20 cellular contexts compared by ENCODE assay signal in genomic region chr22:44914026-44914721, GRCh38.
"Had no signal": no experiment of that assay in that cellular context is flagged by ENCODE, and none has a peak within 500 bp of the region (broad histone marks: within the 10 kb centered on the region; RNA-seq: fewer than 3 reads in every experiment).

No MANE protein-coding gene starts in this region.

- H3K4me1 ChIP-seq: colonic mucosa, gastroesophageal sphincter, tibial nerve, uterus had no signal

- DNase-seq: activated CD4-positive, alpha-beta T cell treated with anti-CD3 and anti-CD28 coated beads, Interleukin-2, amount 10 ng/mL, durations not matched to agents 7 days and 5 days; activated CD8-positive, alpha-beta T cell treated with anti-CD3 and anti-CD28 coated beads, Interleukin-2, amount 10 ng/mL, durations not matched to agents 7 days and 5 days; colonic mucosa; hypothalamus; left cardiac atrium; mesenchymal stem cell; nephron progenitor cell; nucleus accumbens; stimulated activated CD4-positive, alpha-beta T cell treated with anti-CD3 and anti-CD28 coated beads, Interleukin-4, amount 100 ng/mL, for 24 hours; T-helper 2 cell; uterus had no signal

- H3K9me3 ChIP-seq: colonic mucosa had no signal

- H3K4me1 Mint-ChIP-seq: activated CD4-positive, alpha-beta T cell treated with anti-CD3 and anti-CD28 coated beads, Interleukin-2, amount 10 ng/mL, durations not matched to agents 7 days and 5 days; central memory CD8-positive, alpha-beta T cell; nephron progenitor cell had no signal

- H3K36me3 ChIP-seq: colonic mucosa, uterus had no signal

- H3K9me3 Mint-ChIP-seq: central memory CD8-positive, alpha-beta T cell had no signal

- ATAC-seq: activated CD4-positive, CD25-positive, alpha-beta regulatory T cell treated with anti-CD3 and anti-CD28 coated beads, Interleukin-2, amount 50 U/mL, for 24 hours; activated CD8-positive, alpha-beta T cell treated with anti-CD3 and anti-CD28 coated beads, Interleukin-2, amount 10 ng/mL, durations not matched to agents 7 days and 5 days; activated naive CD4-positive, alpha-beta T cell treated with anti-CD3 and anti-CD28 coated beads, Interleukin-2, amount 50 U/mL, for 72 hours; gastroesophageal sphincter; left cardiac atrium; mucosa of descending colon had no signal

- H3K4me3 ChIP-seq: colonic mucosa, gastroesophageal sphincter, mucosa of descending colon, tibial nerve, uterus had no signal

- H3K4me3 Mint-ChIP-seq: activated CD4-positive, alpha-beta T cell treated with anti-CD3 and anti-CD28 coated beads, Interleukin-2, amount 10 ng/mL, durations not matched to agents 7 days and 5 days; activated CD8-positive, alpha-beta T cell treated with anti-CD3 and anti-CD28 coated beads, Interleukin-2, amount 10 ng/mL, durations not matched to agents 7 days and 5 days; activated T-helper 1 cell treated with anti-CD3 and anti-CD28 coated beads, Interleukin-12 subunit alpha, Interleukin-12 subunit beta, Interleukin-2, Interleukin-4 antibody, amounts not matched to agents 30 ng/mL and 10 ng/mL and 1 ng/mL, durations not matched to agents 14 hours and 24 hours and 36 hours; central memory CD8-positive, alpha-beta T cell; nephron progenitor cell; stimulated activated naive CD8-positive, alpha-beta T cell treated with anti-CD3 and anti-CD28 coated beads, Interleukin-15, Interleukin-2, amounts not matched to agents 100 ng/mL and 50 ng/mL, for 24 hours had no signal

- FAIRE-seq: astrocyte had no signal

- H3K27ac Mint-ChIP-seq: activated CD4-positive, alpha-beta T cell treated with anti-CD3 and anti-CD28 coated beads, Interleukin-2, amount 10 ng/mL, durations not matched to agents 7 days and 5 days; activated CD8-positive, alpha-beta T cell treated with anti-CD3 and anti-CD28 coated beads, Interleukin-2, amount 10 ng/mL, durations not matched to agents 7 days and 5 days; activated naive CD4-positive, alpha-beta T cell treated with anti-CD3 and anti-CD28 coated beads, Interleukin-2, amount 50 U/mL, for 72 hours; activated T-helper 1 cell treated with anti-CD3 and anti-CD28 coated beads, Interleukin-12 subunit alpha, Interleukin-12 subunit beta, Interleukin-2, Interleukin-4 antibody, amounts not matched to agents 30 ng/mL and 10 ng/mL and 1 ng/mL, durations not matched to agents 14 hours and 24 hours and 36 hours; stimulated activated naive CD8-positive, alpha-beta T cell treated with anti-CD3 and anti-CD28 coated beads, Interleukin-15, Interleukin-2, amounts not matched to agents 100 ng/mL and 50 ng/mL, for 24 hours had no signal

- H3K27me3 Mint-ChIP-seq: activated CD4-positive, alpha-beta T cell treated with anti-CD3 and anti-CD28 coated beads, Interleukin-2, amount 10 ng/mL, durations not matched to agents 7 days and 5 days; stimulated activated naive CD8-positive, alpha-beta T cell treated with anti-CD3 and anti-CD28 coated beads, Interleukin-15, Interleukin-2, amounts not matched to agents 100 ng/mL and 50 ng/mL, for 24 hours had no signal

- H3K27ac ChIP-seq: colonic mucosa, gastroesophageal sphincter, tibial nerve, uterus had no signal
